ENCODE assay signal across 22 cellular contexts in the genomic region with DNA sequence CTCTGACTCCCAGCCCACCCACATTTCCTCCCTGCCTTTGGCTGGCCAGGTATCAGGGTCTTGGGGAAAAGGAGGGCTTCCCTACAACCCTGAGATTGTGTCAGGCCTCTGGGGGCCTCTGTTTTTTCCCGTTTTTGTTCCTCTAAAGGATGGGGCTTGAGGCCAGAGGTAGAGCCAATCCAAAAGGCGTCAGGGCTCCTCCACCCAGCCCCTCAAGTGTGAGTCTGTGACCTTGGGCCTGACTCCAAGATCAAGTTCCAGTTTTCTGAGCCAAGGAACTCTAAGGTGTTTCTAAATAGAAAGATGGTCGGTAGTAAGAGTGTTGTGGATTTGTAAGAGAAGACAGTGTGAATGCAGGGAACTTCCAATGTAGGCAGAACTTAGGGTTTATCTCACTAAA. TPM values are rescaled to one million over a fixed set of nuclear protein-coding genes. Genes with fewer than 3 reads are reported as not detected.
DNase-seq lines count a peak whose midpoint lies in the region; ATAC-seq and TF ChIP-seq lines count a peak whose summit lies in the region.
"Had no signal": no experiment of that assay in that cellular context is flagged by ENCODE, and none has a peak within 500 bp of the region (broad histone marks: within the 10 kb centered on the region; RNA-seq: fewer than 3 reads in every experiment).

No MANE protein-coding gene starts in this region.

- H3K27ac ChIP-seq in DOHH2 (ENCODE audit: low read depth, low read length) = no peak overlapping the region
- H3K27ac ChIP-seq in PC-9 = no peak overlapping the region
- peak overlapping the region in 1 of 2 donors; percentile 60 for H3K27ac ChIP-seq in testis
- H3K27ac ChIP-seq in breast epithelium = peak overlapping the region in 1 of 2 donors; percentile 21
- H3K27ac ChIP-seq: GM23248 had no signal

- H4K20me1 ChIP-seq in DOHH2 (ENCODE audit: control insufficient read depth, insufficient read depth, low read depth, low read length) (peaks cover 52% of the 10 kb centered on the region), PC-9 (ENCODE audit: insufficient read depth) (no peaks in the 10 kb centered on the region; the same call in 1 of the 2 replicates)

- ATAC-seq in SK-N-SH treated with all-trans-retinoic acid at 6 μM for 48 hours = no peak
- ATAC-seq: K562 had no signal

- H3K4me3 ChIP-seq in DOHH2 (ENCODE audit: low read length) (peak overlapping the region; percentile 83), PC-9 (no peak overlapping the region), testis (no peak overlapping the region), breast epithelium (no peak overlapping the region)
- H3K4me3 ChIP-seq: GM23248, K562 had no signal

- H3K9me3 ChIP-seq in DOHH2 (ENCODE audit: control insufficient read depth, insufficient read depth, low read length) (no peaks in the 10 kb centered on the region), PC-9 (ENCODE audit: insufficient read depth, low read depth) (0 out of 2 replicates have a peak, but pooled peaks cover 7% of the 10 kb centered on the region), testis (no peaks in the 10 kb centered on the region), breast epithelium (no peaks in the 10 kb centered on the region)
- H3K9me3 ChIP-seq: Caco-2, SK-N-SH had no signal

- intact Hi-C loops in PC-9 (cut with micrococcal nuclease; ENCODE audit: unreplicated experiment) (loop anchor here (10.0 kb wide), 1 partner anchor 465 kb away; the partner anchor contains the start of gene HERPUD2), testis (cut with DNase I; ENCODE audit: low total_unique reads) (no loop called here), breast epithelium (cut with DNase I; ENCODE audit: low total_unique reads) (loop anchor here (10.0 kb wide), 1 partner anchor 1785 kb away; no protein-coding TSS in a partner anchor)

- H3K9me2 ChIP-seq in DOHH2 (replicated peaks; ENCODE audit: control insufficient read depth, low read length) (no peaks in the 10 kb centered on the region), PC-9 (ENCODE audit: insufficient read depth) (no peaks in the 10 kb centered on the region)
- H3K9me2 ChIP-seq: SK-N-SH had no signal

- CTCF ChIA-PET in PC-9 (lab: Charles Lee) = no interaction called here

- peak overlapping the region; percentile 88 for H3K4me2 ChIP-seq in DOHH2 (ENCODE audit: low read length)
- peak overlapping the region; percentile 10; the same call in 1 of the 2 replicates for H3K4me2 ChIP-seq in PC-9
- H3K4me2 ChIP-seq: SK-N-SH had no signal

- H3K79me2 ChIP-seq in DOHH2 (ENCODE audit: control insufficient read depth, low read length) = peaks cover 100% of the 10 kb centered on the region
- H3K79me2 ChIP-seq in PC-9 (ENCODE audit: low read depth) = peaks cover 86% of the 10 kb centered on the region

- H3K36me3 ChIP-seq in DOHH2 (ENCODE audit: control insufficient read depth, low read length) (peaks cover 92% of the 10 kb centered on the region), PC-9 (ENCODE audit: low read depth) (peaks cover 19% of the 10 kb centered on the region; the same call in 1 of the 2 replicates), testis (ENCODE audit: low read depth, missing control alignments) (no peaks in the 10 kb centered on the region), breast epithelium (no peaks in the 10 kb centered on the region)

- WGBS in testis, 2 donors = 33 to 44% methylated on average over 3 of the region's 3 CpGs

- H3F3A ChIP-seq in DOHH2 (ENCODE audit: control insufficient read depth, insufficient read depth) (0 out of 2 replicates have a peak, but pooled peaks cover 6% of the 10 kb centered on the region), PC-9 (ENCODE audit: insufficient read depth, low read depth) (peaks cover 57% of the 10 kb centered on the region)

- H3K4me1 ChIP-seq in DOHH2 (ENCODE audit: control insufficient read depth, low read length) (peaks cover 94% of the 10 kb centered on the region), PC-9 (replicated peaks; ENCODE audit: insufficient read depth) (peaks cover 80% of the 10 kb centered on the region), testis (peaks cover 27% of the 10 kb centered on the region), breast epithelium (peaks cover 0 to 4% of the 10 kb centered on the region in 2 donors)

- TF ChIP-seq CTCF in DOHH2 (IDR thresholded peaks at IDR 0.05; ENCODE audit: low read depth, low read length, poor library complexity, severe bottlenecking) (no peak), PC-9 (conservative IDR thresholded peaks at IDR 0.05) (no peak), testis (IDR thresholded peaks at IDR 0.05) (no peak), breast epithelium (IDR thresholded peaks at IDR 0.05) (no peak)

- no TSS peak for BruUV-seq in PC-9 (replicated peaks; lab: Mats Ljungman, UMichigan)

- H2AFZ ChIP-seq in PC-9 = no peak overlapping the region
- H2AFZ ChIP-seq: GM23248 had no signal

- H3K27me3 ChIP-seq in DOHH2 (ENCODE audit: control insufficient read depth, low read length) = no peaks in the 10 kb centered on the region
- H3K27me3 ChIP-seq in PC-9 (ENCODE audit: insufficient read depth, low read depth) = no peaks in the 10 kb centered on the region
- no peaks in the 10 kb centered on the region for H3K27me3 ChIP-seq in testis
- no peaks in the 10 kb centered on the region for H3K27me3 ChIP-seq in breast epithelium

- POLR2A ChIA-PET in PC-9 (lab: Charles Lee; ENCODE audit: unreplicated experiment) = no interaction called here

- no peak for TF ChIP-seq POLR2A in testis (IDR thresholded peaks at IDR 0.05)
- TF ChIP-seq POLR2A in breast epithelium (IDR thresholded peaks at IDR 0.05) = no peak

- no peak for DNase-seq in PC-9
- DNase-seq in islet precursor cell = peak; percentile 21
- peak; percentile 21 for DNase-seq in testis
- no peak for DNase-seq in breast epithelium (ENCODE audit: low spot score in 2 of 2)
- DNase-seq in activated CD4-positive, alpha-beta T cell treated with anti-CD3 and anti-CD28 coated beads, Interleukin-2, amount 50 U/mL, for 48 hours = no peak
- DNase-seq: Caco-2; CD4-positive, alpha-beta T cell; DND-41; GM23248; H9; HFFc6; NCI-H1092; NCI-H1436; NCI-H187 treated with DMSO at 0.1 percent for 48 hours; NCI-H2107; NCI-H446 treated with DMSO at 0.1 percent for 48 hours; NCI-H526 treated with DMSO at 0.1 percent for 48 hours; SIG-M5; SK-N-SH had no signal

TF ChIP-seq in SK-N-SH treated with all-trans-retinoic acid at 6 μM for 48 hours, 23 proteins besides CTCF, POLR2A, EP300 and RAD21 (continues in another document):
- TF ChIP-seq GLIS3 (CRISPR knock-in tag; IDR thresholded peaks at IDR 0.05) = no peak
- no peak for TF ChIP-seq ARNTL (CRISPR knock-in tag; IDR thresholded peaks at IDR 0.05; ENCODE audit: borderline replicate concordance, low read depth)
- TF ChIP-seq TCF4 (CRISPR knock-in tag; IDR thresholded peaks at IDR 0.05; ENCODE audit: borderline replicate concordance) = no peak
- no peak for TF ChIP-seq ZFP30 (CRISPR knock-in tag; IDR thresholded peaks at IDR 0.05)
- TF ChIP-seq ZNF70 (CRISPR knock-in tag; IDR thresholded peaks at IDR 0.05) = no peak
- no peak for TF ChIP-seq CSDC2 (CRISPR knock-in tag; IDR thresholded peaks at IDR 0.05)
- no peak for TF ChIP-seq BACH2 (CRISPR knock-in tag; IDR thresholded peaks at IDR 0.05; ENCODE audit: borderline replicate concordance)
- TF ChIP-seq, protein P1, sequence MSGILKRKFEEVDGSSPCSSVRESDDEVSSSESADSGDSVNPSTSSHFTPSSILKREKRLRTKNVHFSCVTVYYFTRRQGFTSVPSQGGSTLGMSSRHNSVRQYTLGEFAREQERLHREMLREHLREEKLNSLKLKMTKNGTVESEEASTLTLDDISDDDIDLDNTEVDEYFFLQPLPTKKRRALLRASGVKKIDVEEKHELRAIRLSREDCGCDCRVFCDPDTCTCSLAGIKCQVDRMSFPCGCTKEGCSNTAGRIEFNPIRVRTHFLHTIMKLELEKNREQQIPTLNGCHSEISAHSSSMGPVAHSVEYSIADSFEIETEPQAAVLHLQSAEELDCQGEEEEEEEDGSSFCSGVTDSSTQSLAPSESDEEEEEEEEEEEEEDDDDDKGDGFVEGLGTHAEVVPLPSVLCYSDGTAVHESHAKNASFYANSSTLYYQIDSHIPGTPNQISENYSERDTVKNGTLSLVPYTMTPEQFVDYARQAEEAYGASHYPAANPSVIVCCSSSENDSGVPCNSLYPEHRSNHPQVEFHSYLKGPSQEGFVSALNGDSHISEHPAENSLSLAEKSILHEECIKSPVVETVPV (CRISPR knock-in tag; IDR thresholded peaks at IDR 0.05) = no peak
- no peak for TF ChIP-seq ESRRG (CRISPR knock-in tag; IDR thresholded peaks at IDR 0.05)
- TF ChIP-seq ZNF565 (CRISPR knock-in tag; conservative IDR thresholded peaks at IDR 0.05; ENCODE audit: low read depth) = no peak
- no peak for TF ChIP-seq TSHZ2 (CRISPR knock-in tag; IDR thresholded peaks at IDR 0.05)

RNA-seq across cellular contexts. Expression of gene EEPD1, which starts 6.6 kb away (rescaled TPM):
- total RNA-seq in PC-9 (2021) = 6.0 and 9.4 TPM in 2 replicates
- total RNA-seq in testis = 10 to 100 TPM; 10.2 to 10.9 TPM
- 11.8 TPM for polyA plus RNA-seq in testis (ENCODE audit: insufficient read depth, low read depth, low replicate concordance)
- total RNA-seq in breast epithelium = 10 to 100 TPM in 2 of 3 donors, 1 to 10 TPM in 1; 6.4 to 32.5 (median 10.5) TPM

Comparison
In these comparisons a context has a peak if more than half of its experiments do, and no peak if none do; other contexts are left out.
1. DNase-seq: peak in islet precursor cell (single experiment) and testis (single experiment); none in PC-9 (0 of 2), breast epithelium (0 of 2) and activated CD4-positive, alpha-beta T cell treated with anti-CD3 and anti-CD28 coated beads, Interleukin-2, amount 50 U/mL, for 48 hours (0 of 2).